Comparison of ENCODE assay signal across 27 cellular contexts in the genomic region with DNA sequence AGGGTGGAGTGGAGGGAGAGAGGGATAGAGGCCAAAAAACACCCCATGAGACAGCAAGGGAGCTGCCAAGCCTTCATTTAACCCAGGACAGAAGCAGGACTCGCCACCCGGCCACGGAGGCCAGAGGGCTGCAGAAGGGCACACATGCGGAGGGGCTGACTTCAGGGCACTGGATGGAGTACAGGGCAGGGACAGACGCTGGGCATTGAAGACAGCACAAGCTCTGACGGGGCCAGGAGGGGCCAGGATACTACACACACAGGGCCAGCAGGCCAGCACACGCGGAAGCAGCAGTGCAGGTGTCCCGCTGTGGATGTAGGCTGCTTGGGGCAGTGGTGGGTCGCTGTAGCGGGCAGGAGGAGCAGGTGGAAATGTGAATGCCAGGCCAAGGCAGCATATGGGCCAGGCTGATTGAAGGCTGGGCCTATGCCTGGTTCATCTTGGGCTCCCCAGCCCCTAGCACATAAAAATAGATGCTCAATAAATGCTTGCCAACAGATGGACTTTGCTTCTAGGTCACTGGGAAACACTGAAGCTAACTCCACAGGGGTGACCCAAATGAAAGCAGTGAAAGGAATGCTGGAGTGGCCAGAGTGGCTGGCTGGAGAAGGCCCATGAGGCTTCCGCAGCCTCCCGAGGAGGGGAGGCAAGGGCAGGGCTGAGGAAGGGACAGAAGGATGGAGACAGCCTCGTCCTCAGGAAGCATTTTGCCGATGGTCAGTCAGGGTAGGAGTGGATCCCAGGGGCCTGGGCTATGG.
DNase-seq lines count a peak whose midpoint lies in the region; ATAC-seq, FAIRE-seq and TF ChIP-seq lines count a peak whose summit lies in the region.
"Had no signal": no experiment of that assay in that cellular context is flagged by ENCODE, and none has a peak within 500 bp of the region (broad histone marks: within the 10 kb centered on the region; RNA-seq: fewer than 3 reads in every experiment).

No MANE protein-coding gene starts in this region.

- no peak for DNase-seq in natural killer cell treated with Interleukin-12 subunit alpha and Interleukin-12 subunit beta and Interleukin-15 and Interleukin-18, amount 100 ng/mL, for 72 hours (ENCODE audit: low spot score)
- DNase-seq in natural killer cell (no peak), pancreas (no peak), DMS114 treated with DMSO at 0.1 percent for 48 hours (lab: John Stamatoyannopoulos, UW; ENCODE audit: unreplicated experiment) (no peak), transverse colon (no peak), foreskin fibroblast (no peak)
- DNase-seq in central memory CD8-positive, alpha-beta T cell (ENCODE audit: low spot score in 2 of 2) = no peak
- DNase-seq: ACHN; activated CD4-positive, alpha-beta T cell treated with anti-CD3 and anti-CD28 coated beads, Interleukin-2, amount 10 ng/mL, durations not matched to agents 7 days and 5 days; activated naive CD4-positive, alpha-beta T cell; activated T-cell treated with anti-CD3 and anti-CD28 coated beads, Interleukin-2, amount 50 U/mL, for 48 hours; BE2C; brain microvascular endothelial cell; cortex of kidney; DMS79 treated with DMSO at 0.1 percent for 48 hours; endodermal cell; foreskin melanocyte; Kasumi-1; kidney glomerular epithelial cell; NCI-H446; sigmoid colon had no signal

- H3K27ac ChIP-seq in pancreas = no peak overlapping the region
- H3K27ac ChIP-seq in transverse colon = no peak overlapping the region
- H3K27ac ChIP-seq: brain microvascular endothelial cell, HL-60, sigmoid colon had no signal

- H3K9me3 ChIP-seq in pancreas = no peaks in the 10 kb centered on the region
- H3K9me3 ChIP-seq in transverse colon = no peaks in the 10 kb centered on the region
- H3K9me3 ChIP-seq: BE2C, sigmoid colon had no signal

- H3K27me3 ChIP-seq in pancreas (no peaks in the 10 kb centered on the region), transverse colon (no peaks in the 10 kb centered on the region)
- H3K27me3 ChIP-seq: BE2C, brain microvascular endothelial cell, sigmoid colon had no signal

- H3K27ac Mint-ChIP-seq in natural killer cell treated with Interleukin-12 subunit alpha and Interleukin-12 subunit beta and Interleukin-15 and Interleukin-18, amount 100 ng/mL, for 72 hours = peak overlapping the region in 1 of 2 donors; percentile 24
- H3K27ac Mint-ChIP-seq in natural killer cell = peak overlapping the region in 1 of 2 donors; percentile 53
- H3K27ac Mint-ChIP-seq in central memory CD8-positive, alpha-beta T cell (ENCODE audit: low read depth) = peak overlapping the region; percentile 37
- H3K27ac Mint-ChIP-seq: activated CD4-positive, alpha-beta T cell treated with anti-CD3 and anti-CD28 coated beads, Interleukin-2, amount 10 ng/mL, durations not matched to agents 7 days and 5 days; endodermal cell; progenitor cell of endocrine pancreas had no signal

- no peak overlapping the region for H3K4me3 Mint-ChIP-seq in natural killer cell treated with Interleukin-12 subunit alpha and Interleukin-12 subunit beta and Interleukin-15 and Interleukin-18, amount 100 ng/mL, for 72 hours
- no peak overlapping the region for H3K4me3 Mint-ChIP-seq in natural killer cell
- H3K4me3 Mint-ChIP-seq in central memory CD8-positive, alpha-beta T cell = no peak overlapping the region
- H3K4me3 Mint-ChIP-seq: activated CD4-positive, alpha-beta T cell treated with anti-CD3 and anti-CD28 coated beads, Interleukin-2, amount 10 ng/mL, durations not matched to agents 7 days and 5 days; endodermal cell; neural crest cell; stimulated activated naive CD8-positive, alpha-beta T cell treated with anti-CD3 and anti-CD28 coated beads, Interleukin-15, Interleukin-2, amounts not matched to agents 100 ng/mL and 50 ng/mL, for 24 hours had no signal

- intact Hi-C loops in natural killer cell (cut with micrococcal nuclease) (no loop called here), pancreas (cut with DNase I) (no loop called here), transverse colon (cut with DNase I; ENCODE audit: low total_unique reads) (no loop called here)

- no peak for FAIRE-seq in pancreas (lab: Jason Lieb, UNC)

- H3K9me3 Mint-ChIP-seq in natural killer cell treated with Interleukin-12 subunit alpha and Interleukin-12 subunit beta and Interleukin-15 and Interleukin-18, amount 100 ng/mL, for 72 hours = no peaks in the 10 kb centered on the region
- H3K9me3 Mint-ChIP-seq in natural killer cell = no peaks in the 10 kb centered on the region
- no peaks in the 10 kb centered on the region for H3K9me3 Mint-ChIP-seq in central memory CD8-positive, alpha-beta T cell
- H3K9me3 Mint-ChIP-seq: activated CD4-positive, alpha-beta T cell treated with anti-CD3 and anti-CD28 coated beads, Interleukin-2, amount 10 ng/mL, durations not matched to agents 7 days and 5 days; endodermal cell; neural crest cell; stimulated activated naive CD8-positive, alpha-beta T cell treated with anti-CD3 and anti-CD28 coated beads, Interleukin-15, Interleukin-2, amounts not matched to agents 100 ng/mL and 50 ng/mL, for 24 hours had no signal

- ATAC-seq in natural killer cell treated with Interleukin-12 subunit alpha and Interleukin-12 subunit beta and Interleukin-15 and Interleukin-18, amount 100 ng/mL, for 72 hours = peak; percentile 22 to 59
- ATAC-seq in natural killer cell (no peak), pancreas (peak in 3 of 4 donors; percentile 7 to 25 (median 18))
- no peak for ATAC-seq in central memory CD8-positive, alpha-beta T cell (replicated peaks; ENCODE audit: extremely low read depth, poor library complexity, severe bottlenecking)
- ATAC-seq: Right ventricle myocardium inferior had no signal

- in situ Hi-C loops in transverse colon (cut with MboI; ENCODE audit: low pct_ligation_motif_present in 1 of 4, low pct_unique_long_range_greater_than_20kb in 1 of 4, low sequenced_read_pairs in 3 of 4) = no loop called here

- no peak for TF ChIP-seq CTCF in natural killer cell (IDR thresholded peaks at IDR 0.05)
- no peak for TF ChIP-seq CTCF in pancreas (IDR thresholded peaks at IDR 0.05)
- TF ChIP-seq CTCF in transverse colon (IDR thresholded peaks at IDR 0.05) = no peak
- TF ChIP-seq CTCF in foreskin fibroblast (IDR thresholded peaks at IDR 0.05; ENCODE audit: low read depth, low read length) = no peak

- TF ChIP-seq POLR2A in transverse colon (IDR thresholded peaks at IDR 0.05) = no peak

- H3K27me3 Mint-ChIP-seq in natural killer cell treated with Interleukin-12 subunit alpha and Interleukin-12 subunit beta and Interleukin-15 and Interleukin-18, amount 100 ng/mL, for 72 hours = no peaks in the 10 kb centered on the region
- H3K27me3 Mint-ChIP-seq in natural killer cell (ENCODE audit: low read depth in 2 of 2) = no peaks in the 10 kb centered on the region
- no peaks in the 10 kb centered on the region for H3K27me3 Mint-ChIP-seq in central memory CD8-positive, alpha-beta T cell
- H3K27me3 Mint-ChIP-seq: activated CD4-positive, alpha-beta T cell treated with anti-CD3 and anti-CD28 coated beads, Interleukin-2, amount 10 ng/mL, durations not matched to agents 7 days and 5 days; progenitor cell of endocrine pancreas; stimulated activated naive CD8-positive, alpha-beta T cell treated with anti-CD3 and anti-CD28 coated beads, Interleukin-15, Interleukin-2, amounts not matched to agents 100 ng/mL and 50 ng/mL, for 24 hours had no signal

- TF ChIP-seq EP300 in transverse colon (IDR thresholded peaks at IDR 0.05; ENCODE audit: low read depth) = no peak

- 87 to 89% methylated on average over 15 of the region's 15 CpGs for WGBS in pancreas, 2 donors
- whole genome bisulfite sequencing in transverse colon (ENCODE audit: low coverage in 1 of 2), 2 donors = 94% methylated on average over 15 of the region's 15 CpGs; no CpG with 5 or more reads in 1 of the 2 donors

- H3K4me1 Mint-ChIP-seq in natural killer cell treated with Interleukin-12 subunit alpha and Interleukin-12 subunit beta and Interleukin-15 and Interleukin-18, amount 100 ng/mL, for 72 hours (ENCODE audit: low read depth in 2 of 2) = peaks cover 7 to 9% of the 10 kb centered on the region in 2 donors
- peaks cover 0 to 9% of the 10 kb centered on the region in 2 donors for H3K4me1 Mint-ChIP-seq in natural killer cell
- peaks cover 9% of the 10 kb centered on the region for H3K4me1 Mint-ChIP-seq in central memory CD8-positive, alpha-beta T cell
- H3K4me1 Mint-ChIP-seq: endodermal cell, neural crest cell had no signal

- H3K36me3 ChIP-seq in pancreas (no peaks in the 10 kb centered on the region), transverse colon (no peaks in the 10 kb centered on the region)
- H3K36me3 ChIP-seq: BE2C, brain microvascular endothelial cell, sigmoid colon had no signal

- no peak overlapping the region for H3K4me3 ChIP-seq in pancreas
- H3K4me3 ChIP-seq in transverse colon = no peak overlapping the region
- H3K4me3 ChIP-seq in foreskin fibroblast (ENCODE audit: low read depth in 1 of 2, low read length in 2 of 2) = no peak overlapping the region
- H3K4me3 ChIP-seq: lung, sigmoid colon had no signal

- no peaks in the 10 kb centered on the region for H3K36me3 Mint-ChIP-seq in natural killer cell treated with Interleukin-12 subunit alpha and Interleukin-12 subunit beta and Interleukin-15 and Interleukin-18, amount 100 ng/mL, for 72 hours
- H3K36me3 Mint-ChIP-seq in natural killer cell = no peaks in the 10 kb centered on the region
- H3K36me3 Mint-ChIP-seq in central memory CD8-positive, alpha-beta T cell (ENCODE audit: insufficient read depth) = peaks cover 3% of the 10 kb centered on the region

- H3K4me1 ChIP-seq in pancreas (no peaks in the 10 kb centered on the region), transverse colon (no peaks in the 10 kb centered on the region)
- H3K4me1 ChIP-seq: BE2C had no signal

Comparison
In these comparisons a context has a peak if more than half of its experiments do, and no peak if none do; other contexts are left out.
1. ATAC-seq: peak in natural killer cell treated with Interleukin-12 subunit alpha and Interleukin-12 subunit beta and Interleukin-15 and Interleukin-18, amount 100 ng/mL, for 72 hours (2 of 2) and pancreas (3 of 4); none in natural killer cell (0 of 3) and central memory CD8-positive, alpha-beta T cell (single experiment).